ENCODE assay signal across 9 cellular contexts in the genomic region with DNA sequence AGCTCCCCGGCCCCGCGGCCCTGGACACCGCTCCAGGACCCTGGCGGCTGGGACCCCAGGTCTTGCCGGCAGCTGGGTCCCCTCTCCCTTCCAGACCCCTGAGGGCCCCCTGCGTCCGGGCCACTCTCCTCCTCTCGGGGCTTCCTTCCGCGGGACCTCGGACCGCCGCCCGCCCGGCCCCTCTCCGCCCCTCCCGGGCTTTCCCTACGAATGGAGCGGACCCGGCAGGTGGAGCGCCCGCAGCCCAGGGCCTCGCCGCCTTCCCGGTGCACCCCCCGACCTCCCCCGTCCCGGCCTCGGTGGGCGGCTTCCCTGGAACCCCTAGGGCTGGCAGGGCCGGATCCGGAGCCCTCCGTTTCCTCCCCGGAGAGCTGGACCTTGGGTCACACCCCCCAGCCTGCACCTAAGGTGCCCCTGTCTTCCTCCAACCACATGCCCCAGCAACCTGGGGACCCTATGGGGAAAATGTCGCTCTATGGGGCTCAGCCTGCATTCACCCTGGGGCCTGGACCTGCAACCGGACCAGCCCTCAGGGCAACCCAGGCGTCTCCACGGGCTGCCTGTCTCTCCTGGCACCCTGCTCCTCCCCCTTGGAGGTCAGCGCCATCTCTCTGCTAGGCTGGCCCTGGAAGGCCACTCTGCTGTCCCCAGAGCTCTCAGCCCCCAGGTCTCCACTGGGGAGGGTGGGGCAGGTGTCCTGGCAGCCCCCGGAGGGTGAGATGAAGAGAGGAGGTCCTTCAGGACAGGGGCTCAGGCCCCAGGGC. TPM values are rescaled to one million over a fixed set of nuclear protein-coding genes. Genes with fewer than 3 reads are reported as not detected.
DNase-seq lines count a peak whose midpoint lies in the region; ATAC-seq, FAIRE-seq and TF ChIP-seq lines count a peak whose summit lies in the region.
"Had no signal": no experiment of that assay in that cellular context is flagged by ENCODE, and none has a peak within 500 bp of the region (broad histone marks: within the 10 kb centered on the region; RNA-seq: fewer than 3 reads in every experiment).

No MANE protein-coding gene starts in this region.

- H3K9ac ChIP-seq in iPS-20b (ENCODE audit: low read depth, low read length) (peak overlapping the region; percentile 63), smooth muscle cell (ENCODE audit: low read depth) (no peak overlapping the region)

- H3K9me3 ChIP-seq in iPS-20b (ENCODE audit: insufficient read depth, low read depth, low read length) (no peaks in the 10 kb centered on the region), smooth muscle cell (replicated peaks; ENCODE audit: low read depth) (no peaks in the 10 kb centered on the region)
- no peaks in the 10 kb centered on the region for H3K9me3 ChIP-seq in effector memory CD4-positive, alpha-beta T cell (ENCODE audit: control insufficient read depth, low read length)

- WGBS in smooth muscle cell (ENCODE audit: low lambda C conversion rate): 41% methylated on average over 6 of the region's 41 CpGs

- no peaks in the 10 kb centered on the region for H3K9me3 Mint-ChIP-seq in activated naive CD8-positive, alpha-beta T cell (ENCODE audit: low read depth)

- peaks cover 21% of the 10 kb centered on the region; the same call in 1 of the 2 replicates for H3K4me1 ChIP-seq in iPS-20b (ENCODE audit: insufficient read depth, low read length)
- H3K4me1 ChIP-seq in smooth muscle cell (ENCODE audit: low read depth): peaks cover 8% of the 10 kb centered on the region
- H3K4me1 ChIP-seq in effector memory CD4-positive, alpha-beta T cell (ENCODE audit: control insufficient read depth, insufficient read depth, low read length, poor library complexity, severe bottlenecking): no peaks in the 10 kb centered on the region
- no peaks in the 10 kb centered on the region for H3K4me1 ChIP-seq in foreskin keratinocyte

- FAIRE-seq in GM18507 (lab: Jason Lieb, UNC): peak; percentile 21

- H3K4me3 Mint-ChIP-seq in activated naive CD8-positive, alpha-beta T cell: peak overlapping the region; percentile 56

- H3K27me3 ChIP-seq in iPS-20b (ENCODE audit: insufficient read depth, low read length) (peaks cover 13% of the 10 kb centered on the region), smooth muscle cell (ENCODE audit: low read depth) (peaks cover 23% of the 10 kb centered on the region), foreskin keratinocyte (peaks cover 37% of the 10 kb centered on the region)
- peaks cover 12% of the 10 kb centered on the region for H3K27me3 ChIP-seq in effector memory CD4-positive, alpha-beta T cell (replicated peaks; ENCODE audit: control insufficient read depth, insufficient read depth, low read length, poor library complexity, severe bottlenecking)

- H3K36me3 ChIP-seq in iPS-20b (ENCODE audit: insufficient read depth, low read depth, low read length): peaks cover 18% of the 10 kb centered on the region
- no peaks in the 10 kb centered on the region for H3K36me3 ChIP-seq in smooth muscle cell (ENCODE audit: low read depth)
- no peaks in the 10 kb centered on the region for H3K36me3 ChIP-seq in effector memory CD4-positive, alpha-beta T cell (ENCODE audit: control insufficient read depth, insufficient read depth, low read length)

- no peak for DNase-seq in GM18507 (ENCODE audit: extremely low spot score, insufficient read length, low read depth)
- no peak for DNase-seq in smooth muscle cell (lab: John Stamatoyannopoulos, UW; ENCODE audit: unreplicated experiment)
- DNase-seq in effector memory CD4-positive, alpha-beta T cell: no peak
- no peak for DNase-seq in foreskin keratinocyte
- no peak for DNase-seq in A172 (ENCODE audit: low spot score)
- DNase-seq: NCI-H2227 treated with DMSO at 0.1 percent for 48 hours had no signal

- no peak for TF ChIP-seq CTCF in smooth muscle cell (IDR thresholded peaks at IDR 0.05; ENCODE audit: borderline replicate concordance, insufficient read depth, poor library complexity, severe bottlenecking)
- no peak for TF ChIP-seq CTCF in foreskin keratinocyte (conservative IDR thresholded peaks at IDR 0.05)

- H3K36me3 Mint-ChIP-seq in activated naive CD8-positive, alpha-beta T cell: no peaks in the 10 kb centered on the region

- ATAC-seq in HG03442 (IDR thresholded peaks at IDR 0.05; ENCODE audit: unreplicated experiment): no peak
- no peak for ATAC-seq in foreskin keratinocyte

- no peaks in the 10 kb centered on the region for H3K79me2 ChIP-seq in smooth muscle cell (ENCODE audit: low read depth)

- H3K4me3 ChIP-seq in iPS-20b (ENCODE audit: low read length): peak overlapping the region; percentile 71
- H3K4me3 ChIP-seq in smooth muscle cell: peak overlapping the region; percentile 50
- no peak overlapping the region for H3K4me3 ChIP-seq in effector memory CD4-positive, alpha-beta T cell (ENCODE audit: insufficient read depth, low read depth, low read length, poor library complexity, severe bottlenecking)

- no peak overlapping the region for H3K27ac ChIP-seq in iPS-20b (ENCODE audit: low read length)
- H3K27ac ChIP-seq in smooth muscle cell (ENCODE audit: low read depth): no peak overlapping the region
- H3K27ac ChIP-seq in effector memory CD4-positive, alpha-beta T cell (ENCODE audit: insufficient read depth, low read length, poor library complexity, severe bottlenecking): no peak overlapping the region
- H3K27ac ChIP-seq in foreskin keratinocyte: no peak overlapping the region

- peaks cover 15% of the 10 kb centered on the region for H3K4me1 Mint-ChIP-seq in activated naive CD8-positive, alpha-beta T cell (ENCODE audit: low read depth)

- peak overlapping the region; percentile 84 for H3K4me2 ChIP-seq in smooth muscle cell

- H4K20me1 ChIP-seq in smooth muscle cell (ENCODE audit: low read depth): no peaks in the 10 kb centered on the region

- no peak overlapping the region for H2AFZ ChIP-seq in smooth muscle cell (ENCODE audit: low read depth)

- H3K27ac Mint-ChIP-seq in activated naive CD8-positive, alpha-beta T cell: no peak overlapping the region

- no peaks in the 10 kb centered on the region for H3F3A ChIP-seq in smooth muscle cell (ENCODE audit: low read depth)

- H3K27me3 Mint-ChIP-seq in activated naive CD8-positive, alpha-beta T cell: peaks cover 15% of the 10 kb centered on the region

RNA-seq across cellular contexts. Expression of gene B3GNT7, which starts 0.7 kb away (rescaled TPM):
- total RNA-seq in smooth muscle cell: 0.85 and 1.5 TPM in 2 replicates
- polyA plus RNA-seq in smooth muscle cell: 0.62 and 1.0 TPM in 2 replicates
- 0.07 and 0.10 TPM in 2 replicates for total RNA-seq in foreskin keratinocyte
- polyA plus RNA-seq in foreskin keratinocyte: 0.07 and 0.08 TPM in 2 replicates
- total RNA-seq in A172 (2014; rRNA removed; shearing (Covaris generic)): 0.17 TPM in 1 of 2 replicates, not detected in the other
